Comparison of ENCODE assay signal across 8 cellular contexts in the genomic region with DNA sequence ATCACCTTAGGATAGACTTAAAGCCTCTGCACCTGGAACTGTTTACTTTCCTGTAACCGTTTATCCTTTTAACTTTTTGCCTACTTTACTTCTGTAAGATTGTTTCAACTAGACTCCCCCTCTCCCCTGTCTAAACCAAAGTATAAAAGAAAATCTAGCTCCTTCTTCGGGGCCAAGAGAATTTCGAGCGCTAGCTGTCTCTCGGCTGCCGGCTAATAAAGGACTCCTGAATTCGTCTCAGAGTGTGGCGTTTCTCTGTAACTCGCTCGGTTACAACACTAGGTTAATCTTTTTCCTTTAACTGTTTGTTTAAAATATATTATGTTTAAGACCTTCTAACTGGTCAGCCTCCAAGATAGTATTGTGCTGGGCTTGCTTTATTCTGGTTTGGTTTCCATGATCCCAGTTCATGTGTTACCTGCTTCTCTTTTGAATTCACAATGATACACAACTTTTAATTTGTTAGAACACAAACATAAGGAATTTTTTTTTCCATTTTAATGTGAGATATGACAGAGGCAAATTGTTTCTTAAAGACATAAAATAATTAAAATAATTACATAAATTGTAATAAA. TPM values are rescaled to one million over a fixed set of nuclear protein-coding genes. Genes with fewer than 3 reads are reported as not detected.
DNase-seq lines count a peak whose midpoint lies in the region; TF ChIP-seq lines count a peak whose summit lies in the region.

No MANE protein-coding gene starts in this region.

- H3K27me3 ChIP-seq in smooth muscle cell (ENCODE audit: low read depth): no peaks in the 10 kb centered on the region

- peaks cover 38% of the 10 kb centered on the region for H3K4me1 Mint-ChIP-seq in HFFc6 (ENCODE audit: low read depth)
- H3K4me1 Mint-ChIP-seq in activated CD4-positive, alpha-beta memory T cell treated with anti-CD3 and anti-CD28 coated beads, Interleukin-2, amount 10 ng/mL, durations not matched to agents 7 days and 5 days: peaks cover 27% of the 10 kb centered on the region
- H3K4me1 Mint-ChIP-seq in glutamatergic neuron (ENCODE audit: low read depth, unreplicated experiment): peaks cover 18% of the 10 kb centered on the region

- H3K36me3 ChIP-seq in smooth muscle cell (ENCODE audit: low read depth): no peaks in the 10 kb centered on the region

- TF ChIP-seq CTCF in HFFc6 (IDR thresholded peaks at IDR 0.05): no peak
- TF ChIP-seq CTCF in glutamatergic neuron (IDR thresholded peaks at IDR 0.05; ENCODE audit: partially characterized antibody, unreplicated experiment): no peak
- no peak for TF ChIP-seq CTCF in smooth muscle cell (IDR thresholded peaks at IDR 0.05; ENCODE audit: borderline replicate concordance, insufficient read depth, poor library complexity, severe bottlenecking)

- H3K4me3 Mint-ChIP-seq in HFFc6 (peak overlapping the region; percentile 93), glutamatergic neuron (ENCODE audit: unreplicated experiment) (peak overlapping the region; percentile 95)
- H3K4me3 Mint-ChIP-seq in activated CD4-positive, alpha-beta memory T cell treated with anti-CD3 and anti-CD28 coated beads, Interleukin-2, amount 10 ng/mL, durations not matched to agents 7 days and 5 days: peak overlapping the region; percentile 87

- no peaks in the 10 kb centered on the region for H3K9me3 ChIP-seq in smooth muscle cell (replicated peaks; ENCODE audit: low read depth)

- CTCF ChIA-PET in activated CD4-positive, alpha-beta memory T cell treated with anti-CD3 and anti-CD28 coated beads, Interleukin-2, amount 10 ng/mL, durations not matched to agents 7 days and 5 days (lab: Charles Lee): interaction anchor here (1.0 to 3.9 kb wide), 22 partner anchors 8 to 261 kb away, joined by 3 to 66 read pairs (median 7); a partner anchor contains a TSS

- H3K9ac ChIP-seq in smooth muscle cell (ENCODE audit: low read depth): peak overlapping the region; percentile 94

- H3K36me3 Mint-ChIP-seq in HFFc6 (ENCODE audit: low read depth): no peaks in the 10 kb centered on the region
- H3K36me3 Mint-ChIP-seq in activated CD4-positive, alpha-beta memory T cell treated with anti-CD3 and anti-CD28 coated beads, Interleukin-2, amount 10 ng/mL, durations not matched to agents 7 days and 5 days (ENCODE audit: low read depth): no peaks in the 10 kb centered on the region
- no peaks in the 10 kb centered on the region for H3K36me3 Mint-ChIP-seq in glutamatergic neuron (ENCODE audit: unreplicated experiment)

- WGBS in smooth muscle cell (ENCODE audit: low lambda C conversion rate): 26% methylated on average over 10 of the region's 10 CpGs

- peak overlapping the region; percentile 98 for H3K27ac Mint-ChIP-seq in HFFc6
- peak overlapping the region; percentile 95 for H3K27ac Mint-ChIP-seq in activated CD4-positive, alpha-beta memory T cell treated with anti-CD3 and anti-CD28 coated beads, Interleukin-2, amount 10 ng/mL, durations not matched to agents 7 days and 5 days
- peak overlapping the region; percentile 100 for H3K27ac Mint-ChIP-seq in glutamatergic neuron (ENCODE audit: unreplicated experiment)

- no peaks in the 10 kb centered on the region for H3K79me2 ChIP-seq in smooth muscle cell (ENCODE audit: low read depth)

- peak overlapping the region; percentile 99 for H3K27ac ChIP-seq in smooth muscle cell (ENCODE audit: low read depth)

- H2AFZ ChIP-seq in smooth muscle cell (ENCODE audit: low read depth): peak overlapping the region; percentile 53

- peak overlapping the region; percentile 93 for H3K4me2 ChIP-seq in smooth muscle cell

- no peak for DNase-seq in HFFc6
- no peak for DNase-seq in activated CD4-positive, alpha-beta memory T cell treated with anti-CD3 and anti-CD28 coated beads, Interleukin-2, amount 10 ng/mL, durations not matched to agents 7 days and 5 days
- DNase-seq in glutamatergic neuron: no peak
- no peak for DNase-seq in smooth muscle cell (lab: John Stamatoyannopoulos, UW; ENCODE audit: unreplicated experiment)
- DNase-seq in stimulated activated CD4-positive, alpha-beta T cell treated with anti-CD3 and anti-CD28 coated beads, Interleukin-4, amount 100 ng/mL, for 1 hour: no peak
- DNase-seq in foreskin melanocyte: no peak
- no peak for DNase-seq in effector CD8-positive, alpha-beta T cell (lab: John Stamatoyannopoulos, UW)
- DNase-seq in activated gamma-delta T cell (lab: John Stamatoyannopoulos, UW): no peak

- peaks cover 19% of the 10 kb centered on the region for H3K4me1 ChIP-seq in smooth muscle cell (ENCODE audit: low read depth)

- peaks cover 1% of the 10 kb centered on the region; the same call in 1 of the 2 replicates for H3K27me3 Mint-ChIP-seq in HFFc6 (ENCODE audit: insufficient read depth)
- H3K27me3 Mint-ChIP-seq in activated CD4-positive, alpha-beta memory T cell treated with anti-CD3 and anti-CD28 coated beads, Interleukin-2, amount 10 ng/mL, durations not matched to agents 7 days and 5 days: no peaks in the 10 kb centered on the region
- peaks cover 12% of the 10 kb centered on the region for H3K27me3 Mint-ChIP-seq in glutamatergic neuron (ENCODE audit: unreplicated experiment)

- H3K9me3 Mint-ChIP-seq in HFFc6 (no peaks in the 10 kb centered on the region), glutamatergic neuron (ENCODE audit: unreplicated experiment) (peaks cover 12% of the 10 kb centered on the region)
- H3K9me3 Mint-ChIP-seq in activated CD4-positive, alpha-beta memory T cell treated with anti-CD3 and anti-CD28 coated beads, Interleukin-2, amount 10 ng/mL, durations not matched to agents 7 days and 5 days: no peaks in the 10 kb centered on the region

- POLR2A ChIA-PET in activated CD4-positive, alpha-beta memory T cell treated with anti-CD3 and anti-CD28 coated beads, Interleukin-2, amount 10 ng/mL, durations not matched to agents 7 days and 5 days (lab: Charles Lee): interaction anchor here (0.9 to 5.2 kb wide), 27 partner anchors 9 to 268 kb away, joined by 3 to 57 read pairs (median 15); a partner anchor contains a TSS

- H4K20me1 ChIP-seq in smooth muscle cell (ENCODE audit: low read depth): no peaks in the 10 kb centered on the region

- peak overlapping the region; percentile 56 for H3K4me3 ChIP-seq in smooth muscle cell

- peaks cover 26% of the 10 kb centered on the region for H3F3A ChIP-seq in smooth muscle cell (ENCODE audit: low read depth)

RNA-seq across cellular contexts. Expression of a gene that starts 8.7 kb away (rescaled TPM):
- total RNA-seq in HFFc6 (2021; fragmentation: NEBNext Ultra II Directional; extraction: Animal tissue kit (Norgen Biotek cat#: 25700)): 10 to 100 TPM; 28.9 to 48.6 (median 43.6) TPM
- 10 to 100 TPM; 37.7 to 38.4 TPM for total RNA-seq in activated CD4-positive, alpha-beta memory T cell treated with anti-CD3 and anti-CD28 coated beads, Interleukin-2, amount 10 ng/mL, durations not matched to agents 7 days and 5 days
- total RNA-seq in glutamatergic neuron (ENCODE audit: unreplicated experiment): 28.1 TPM
- total RNA-seq in smooth muscle cell: 12.9 and 16.4 TPM in 2 replicates
- polyA plus RNA-seq in smooth muscle cell: 33.6 and 49.0 TPM in 2 replicates

RNA-seq across cellular contexts. Expression of a gene that starts 19.7 kb away (rescaled TPM):
- 100 to 1,000 TPM; 109 to 142 (median 134) TPM for total RNA-seq in HFFc6 (2021; fragmentation: NEBNext Ultra II Directional; extraction: Animal tissue kit (Norgen Biotek cat#: 25700))
- total RNA-seq in activated CD4-positive, alpha-beta memory T cell treated with anti-CD3 and anti-CD28 coated beads, Interleukin-2, amount 10 ng/mL, durations not matched to agents 7 days and 5 days: 10 to 100 TPM; 19.8 to 20.1 TPM
- total RNA-seq in glutamatergic neuron (ENCODE audit: unreplicated experiment) (14.0 TPM), smooth muscle cell (67.8 and 85.1 TPM in 2 replicates)
- 116 and 118 TPM in 2 replicates for polyA plus RNA-seq in smooth muscle cell
